18 cellular contexts compared by ENCODE assay signal in genomic region chr1:180937624-180938225, GRCh38. TPM values are rescaled to one million over a fixed set of nuclear protein-coding genes. Genes with fewer than 3 reads are reported as not detected.
DNase-seq lines count a peak whose midpoint lies in the region; ATAC-seq, FAIRE-seq and TF ChIP-seq lines count a peak whose summit lies in the region.
"Had no signal": no experiment of that assay in that cellular context is flagged by ENCODE, and none has a peak within 500 bp of the region (broad histone marks: within the 10 kb centered on the region; RNA-seq: fewer than 3 reads in every experiment).

No MANE protein-coding gene starts in this region.

- H2AK5ac ChIP-seq in neuronal stem cell (ENCODE audit: low read depth, low read length) = peak overlapping the region; percentile 63

- no peak overlapping the region for H2AFZ ChIP-seq in GM12878 (ENCODE audit: control insufficient read depth, low read depth, low read length)
- no peak overlapping the region for H2AFZ ChIP-seq in neuronal stem cell (ENCODE audit: low read length)
- H2AFZ ChIP-seq: PC-9 had no signal

- H3K27ac ChIP-seq in BLaER1 treated with 17β-estradiol and CSF1 and Interleukin-3, amounts not matched to agents 10 nM and 100 nM = peak overlapping the region in 6 of 11 experiments; percentile 3 to 80 (median 46); a peak in 7 of 22 replicates
- H3K27ac ChIP-seq in KOPT-K1 (ENCODE audit: low read depth, low read length, poor library complexity, severe bottlenecking) (peak overlapping the region; percentile 45), GM12878 (ENCODE audit: control insufficient read depth, insufficient read depth) (no peak overlapping the region), neuronal stem cell (replicated peaks; ENCODE audit: low read length) (no peak overlapping the region), stomach (no peak overlapping the region)
- H3K27ac ChIP-seq: PC-9, SJSA1 had no signal

- H3K4ac ChIP-seq in neuronal stem cell (ENCODE audit: low read length) = no peak overlapping the region

- peak; percentile 8; the same call in 2 of the 3 replicates for ATAC-seq in GM12878
- no peak for ATAC-seq in HG03095 (IDR thresholded peaks at IDR 0.05; ENCODE audit: unreplicated experiment)
- ATAC-seq in GM21619 (IDR thresholded peaks at IDR 0.05; ENCODE audit: unreplicated experiment) = no peak

- H3K9ac ChIP-seq in BLaER1 treated with 17β-estradiol and CSF1 and Interleukin-3, amounts not matched to agents 10 nM and 100 nM = peak overlapping the region in 3 of 11 experiments; percentile 6 to 25 (median 13); a peak in 3 of 22 replicates
- no peak overlapping the region for H3K9ac ChIP-seq in GM12878 (ENCODE audit: control insufficient read depth, insufficient read depth, low read length)
- H3K9ac ChIP-seq in neuronal stem cell (ENCODE audit: low read depth, low read length, poor library complexity) = no peak overlapping the region

- no peaks in the 10 kb centered on the region for H3K36me3 ChIP-seq in BLaER1 treated with 17β-estradiol and CSF1 and Interleukin-3, amounts not matched to agents 10 nM and 100 nM
- H3K36me3 ChIP-seq in KOPT-K1 (ENCODE audit: insufficient read depth, low read length) (no peaks in the 10 kb centered on the region), GM12878 (ENCODE audit: control insufficient read depth in 2 of 2, insufficient read depth in 2 of 2, low read length in 1 of 2) (no peaks in the 10 kb centered on the region), neuronal stem cell (replicated peaks in 1 of 2; ENCODE audit: control insufficient read depth in 2 of 2, insufficient read depth in 2 of 2, low read length in 2 of 2) (no peaks in the 10 kb centered on the region), stomach (peaks cover 0 to 81% (median 49%) of the 10 kb centered on the region in 4 donors)

- POLR2A ChIA-PET in GM12878 (lab: Charles Lee) = no interaction called here

- no peak overlapping the region for H2BK15ac ChIP-seq in neuronal stem cell (ENCODE audit: low read length)

- no peak for FAIRE-seq in GM12878 (lab: Jason Lieb, UNC)
- FAIRE-seq: H1 had no signal

- no peak for TF ChIP-seq POLR2A in GM12878 (IDR thresholded peaks at IDR 0.05; ENCODE audit: low read depth, low read length)
- TF ChIP-seq POLR2A in stomach (IDR thresholded peaks at IDR 0.05) = no peak

- SMC1A ChIA-PET in GM12878 (lab: Charles Lee; ENCODE audit: uncharacterized antibody, unreplicated experiment) = interaction anchor here (0.6 kb wide), 1 partner anchor 228 kb away, joined by 3 read pairs; no protein-coding TSS in a partner anchor

- no peaks in the 10 kb centered on the region for H3K79me1 ChIP-seq in neuronal stem cell (ENCODE audit: low read depth, low read length)

- H4K20me1 ChIP-seq in BLaER1 treated with 17β-estradiol and CSF1 and Interleukin-3, amounts not matched to agents 10 nM and 100 nM = peaks cover 0 to 24% (median 0%) of the 10 kb centered on the region in 11 experiments; a peak in 5 of 22 replicates
- H4K20me1 ChIP-seq in GM12878 (ENCODE audit: control insufficient read depth, insufficient read depth) = no peaks in the 10 kb centered on the region

- TF ChIP-seq CTCF in GM12878 (IDR thresholded peaks at IDR 0.05 in 2 of 3, conservative IDR thresholded peaks at IDR 0.05 in 1 of 3; ENCODE audit: control insufficient read depth in 2 of 3, extremely low read depth in 1 of 3, insufficient read depth in 1 of 3, low read depth in 3 of 3, low read length in 3 of 3) (no peak), stomach (IDR thresholded peaks at IDR 0.05) (no peak)

- no peak overlapping the region for H3K23ac ChIP-seq in neuronal stem cell (ENCODE audit: low read depth, low read length, poor library complexity)

- 33% methylated on average over 9 of the region's 9 CpGs for WGBS in GM12878 (ENCODE audit: insufficient coverage, insufficient replicate concordance, low lambda C conversion rate, missing lambda C conversion rate)
- no CpG with 5 or more reads among the region's 9 CpGs for WGBS in neuronal stem cell (ENCODE audit: extremely low coverage in 2 of 2, insufficient read length in 2 of 2, insufficient replicate concordance in 1 of 2), 2 donors
- WGBS in stomach, 5 donors = 74 to 79% (median 76%) methylated on average over 8 to 9 of the region's 9 CpGs

- no peak overlapping the region for H4K8ac ChIP-seq in neuronal stem cell (ENCODE audit: low read depth, low read length)

- no peak overlapping the region; a peak in 1 of 20 replicates for H3K4me3 ChIP-seq in BLaER1 treated with 17β-estradiol and CSF1 and Interleukin-3, amounts not matched to agents 10 nM and 100 nM
- no peak overlapping the region for H3K4me3 ChIP-seq in GM12878
- H3K4me3 ChIP-seq in neuronal stem cell (ENCODE audit: low read length in 2 of 2) = no peak overlapping the region
- no peak overlapping the region for H3K4me3 ChIP-seq in stomach
- H3K4me3 ChIP-seq: PC-9, SJSA1 had no signal

- H3K4me1 ChIP-seq in BLaER1 treated with 17β-estradiol and CSF1 and Interleukin-3, amounts not matched to agents 10 nM and 100 nM = peaks cover 58 to 84% (median 78%) of the 10 kb centered on the region in 10 experiments
- peaks cover 14% of the 10 kb centered on the region for H3K4me1 ChIP-seq in GM12878 (ENCODE audit: control insufficient read depth, insufficient read depth, low read length)
- H3K4me1 ChIP-seq in neuronal stem cell (ENCODE audit: control insufficient read depth in 2 of 2, insufficient read depth in 1 of 2, low read depth in 1 of 2, low read length in 2 of 2) = peaks cover 5 to 8% of the 10 kb centered on the region in 2 donors
- no peaks in the 10 kb centered on the region for H3K4me1 ChIP-seq in stomach
- H3K4me1 ChIP-seq: SJSA1 had no signal

- BruUV-seq in GM12878 (replicated peaks; lab: Mats Ljungman, UMichigan) = no TSS peak

- H3K14ac ChIP-seq in neuronal stem cell (ENCODE audit: low read length) = no peak overlapping the region

- no peaks in the 10 kb centered on the region for H3K9me3 ChIP-seq in BLaER1 treated with 17β-estradiol and CSF1 and Interleukin-3, amounts not matched to agents 10 nM and 100 nM (replicated peaks in 1 of 11)
- H3K9me3 ChIP-seq in KOPT-K1 (ENCODE audit: insufficient read depth, low read length, poor library complexity, severe bottlenecking) (no peaks in the 10 kb centered on the region), GM12878 (replicated peaks; ENCODE audit: control insufficient read depth, insufficient read depth, low read length) (no peaks in the 10 kb centered on the region), neuronal stem cell (replicated peaks in 1 of 2; ENCODE audit: control insufficient read depth in 2 of 2, insufficient read depth in 1 of 2, low read depth in 1 of 2, low read length in 2 of 2) (no peaks in the 10 kb centered on the region), stomach (no peaks in the 10 kb centered on the region)
- H3K9me3 ChIP-seq: SJSA1 had no signal

- TF ChIP-seq RAD21 in GM12878 (IDR thresholded peaks at IDR 0.05; ENCODE audit: insufficient read depth, low read depth, low read length) = no peak

- in situ Hi-C loops in GM12878 (cut with MboI) = no loop called here

- peaks cover 0 to 36% (median 0%) of the 10 kb centered on the region in 11 experiments; a peak in 2 of 22 replicates for H3K27me3 ChIP-seq in BLaER1 treated with 17β-estradiol and CSF1 and Interleukin-3, amounts not matched to agents 10 nM and 100 nM
- H3K27me3 ChIP-seq in GM12878 (replicated peaks in 1 of 2; ENCODE audit: control insufficient read depth in 2 of 2, insufficient read depth in 2 of 2, low read length in 1 of 2) = no peaks in the 10 kb centered on the region; a peak in 1 of 4 replicates
- H3K27me3 ChIP-seq in neuronal stem cell (ENCODE audit: control insufficient read depth in 3 of 3, insufficient read depth in 3 of 3, low read depth in 1 of 3, low read length in 3 of 3) = no peaks in the 10 kb centered on the region
- peaks cover 0 to 10% (median 0%) of the 10 kb centered on the region in 3 donors for H3K27me3 ChIP-seq in stomach
- H3K27me3 ChIP-seq: SJSA1 had no signal

- peak overlapping the region; percentile 85 to 98 (median 94); a peak in 21 of 22 replicates for H3K4me2 ChIP-seq in BLaER1 treated with 17β-estradiol and CSF1 and Interleukin-3, amounts not matched to agents 10 nM and 100 nM
- H3K4me2 ChIP-seq in GM12878 (ENCODE audit: control insufficient read depth, insufficient read depth) (no peak overlapping the region), neuronal stem cell (ENCODE audit: insufficient read depth, low read length, poor library complexity, severe bottlenecking) (no peak overlapping the region)
- H3K4me2 ChIP-seq: PC-9 had no signal

- no peak overlapping the region for H2BK5ac ChIP-seq in neuronal stem cell (ENCODE audit: low read length)

- TF ChIP-seq EP300 in GM12878 (IDR thresholded peaks at IDR 0.05; ENCODE audit: borderline replicate concordance in 1 of 2, control insufficient read depth in 1 of 2, low read depth in 2 of 2, low read length in 2 of 2) (no peak), stomach (IDR thresholded peaks at IDR 0.05) (no peak)

- RAD21 ChIA-PET in GM12878 (lab: Charles Lee; ENCODE audit: unreplicated experiment) = no interaction called here

- peak overlapping the region; percentile 67 for H3K18ac ChIP-seq in neuronal stem cell (ENCODE audit: low read length)

- no peak overlapping the region for H4K91ac ChIP-seq in neuronal stem cell (ENCODE audit: low read depth, low read length, poor library complexity)

- DNase-seq in GM12878 (ENCODE audit: low read depth, low spot score) = no peak
- DNase-seq in neuronal stem cell (ENCODE audit: low spot score) = no peak
- DNase-seq in NCI-H510A treated with DMSO at 0.1 percent for 48 hours (lab: John Stamatoyannopoulos, UW) = no peak
- DNase-seq in stomach = no peak
- DNase-seq: KG1, NCI-H1105, NCI-H1694, NCI-H2107, NCI-H345, NCI-H69, PC-9 had no signal

- H2BK120ac ChIP-seq in neuronal stem cell (ENCODE audit: low read depth, low read length) = no peak overlapping the region

- CTCF ChIA-PET in GM12878 (lab: Yijun Ruan, JAX) = interaction anchor here (1.2 kb wide), 1 partner anchor 17 kb away, joined by 4 read pairs; no protein-coding TSS in a partner anchor

- no peaks in the 10 kb centered on the region for H3K79me2 ChIP-seq in GM12878 (ENCODE audit: control insufficient read depth, insufficient read depth, low read length)

- intact Hi-C loops in GM12878 (cut with micrococcal nuclease; ENCODE audit: unreplicated experiment) (no loop called here), stomach (cut with DNase I; ENCODE audit: low total_unique reads) (no loop called here)

- no peak overlapping the region for H2BK12ac ChIP-seq in neuronal stem cell (ENCODE audit: low read length)

RNA-seq across cellular contexts. Expression of gene KIAA1614, which starts 25.0 kb away (rescaled TPM):
- total RNA-seq in GM12878 (2013; cell fraction: nucleolus; rRNA removed) = 0.54 and 0.58 TPM in 2 replicates
- 0.05 and 0.28 TPM in 2 replicates for total RNA-seq in GM12878 (2014; rRNA removed)
- 0.04 and 0.09 TPM in 2 replicates for total RNA-seq in GM12878 (2014; rRNA removed; fragmentation: Illumina TruSeq; extraction: Trizol)
- total RNA-seq in GM12878 (2021) = 0.24 and 0.26 TPM in 2 replicates
- 0.24 TPM for polyA plus RNA-seq in GM12878 (2011; ENCODE audit: low read depth)
- polyA plus RNA-seq in GM12878 (2011; rRNA removed) = 0.31 and 0.59 TPM in 2 replicates
- polyA plus RNA-seq in GM12878 (2011; cell fraction: cytosol; rRNA removed) = 0.28 and 0.69 TPM in 2 replicates
- 1.7 TPM in 2 replicates for polyA plus RNA-seq in GM12878 (2011; cell fraction: nucleus; rRNA removed)
- polyA plus RNA-seq in GM12878 (2012) = 0.24 and 0.38 TPM in 2 replicates
- 0.03 TPM in 2 replicates for polyA plus RNA-seq in GM12878 (2014; fragmentation: Illumina TruSeq; extraction: Trizol)
- under 1 TPM in 1 of 2 experiments, not detected in 1; 0.03 TPM for polyA plus RNA-seq in GM12878 (2014; fragmentation: Nextera tagmentation; extraction: Ambion mirVana)
- 0.36 and 1.0 TPM in 2 replicates for polyA plus RNA-seq in GM12878 (2014; rRNA removed)
- under 1 TPM; 0.09 to 0.27 TPM for polyA plus RNA-seq in GM12878 (2016; fragmentation: Nextera tagmentation; extraction: Ambion mirVana)
- 0.44 and 2.0 TPM in 2 replicates for polyA minus RNA-seq in GM12878 (2011; rRNA and poly(A)+ RNA removed)
- polyA minus RNA-seq in GM12878 (2011; cell fraction: cytosol; rRNA and poly(A)+ RNA removed) = 0.27 and 2.4 TPM in 2 replicates
- 0.73 and 1.1 TPM in 2 replicates for polyA minus RNA-seq in GM12878 (2011; cell fraction: nucleus; rRNA and poly(A)+ RNA removed)
- 3.4 TPM for polyA plus RNA-seq in neuronal stem cell (2013, experiment 1 of 2)
- polyA plus RNA-seq in neuronal stem cell (2013, experiment 2 of 2) = 3.7 TPM
- total RNA-seq in stomach = 1 to 10 TPM in 3 of 5 donors, under 1 TPM in 1, not detected in 1; under 0.01 to 6.1 (median 1.7) TPM
- polyA plus RNA-seq in stomach = 1 to 10 TPM; 1.1 to 2.2 (median 1.8) TPM
- polyA plus RNA-seq: CD14-positive monocyte had no signal

Comparison
In these comparisons a context has a peak if more than half of its experiments do, and no peak if none do; other contexts are left out.
1. H3K27ac ChIP-seq: peak in BLaER1 treated with 17β-estradiol and CSF1 and Interleukin-3, amounts not matched to agents 10 nM and 100 nM (6 of 11) and KOPT-K1 (single experiment); none in GM12878 (single experiment), neuronal stem cell (single experiment) and stomach (0 of 5).
2. H3K4me2 ChIP-seq: peak in BLaER1 treated with 17β-estradiol and CSF1 and Interleukin-3, amounts not matched to agents 10 nM and 100 nM (11 of 11); none in GM12878 (single experiment) and neuronal stem cell (single experiment).